2 cellular contexts compared by ENCODE assay signal in genomic region chr11:66393954-66394353, GRCh38.
A peak's percentile ranks its signal among the peaks of the same experiment; 100 is the strongest.
TF ChIP-seq lines count a peak whose summit lies in the region.

No MANE protein-coding gene starts in this region.

TF ChIP-seq in A549, 52 proteins besides CTCF, POLR2A, EP300 and RAD21:
- TF ChIP-seq MAFK (IDR thresholded peaks at IDR 0.05; ENCODE audit: partially characterized antibody): peak; percentile 74
- TF ChIP-seq CBX2 (IDR thresholded peaks at IDR 0.05; ENCODE audit: borderline replicate concordance, low read depth): no peak
- TF ChIP-seq ZSCAN20 (CRISPR knock-in tag; IDR thresholded peaks at IDR 0.05): no peak
- TF ChIP-seq ZC3H11A (IDR thresholded peaks at IDR 0.05): no peak
- TF ChIP-seq NFE2L2 (conservative IDR thresholded peaks at IDR 0.05; ENCODE audit: low read length): peak; percentile 56; the same call in 1 of the 2 replicates
- TF ChIP-seq BCL3 (IDR thresholded peaks at IDR 0.05): no peak
- no peak for TF ChIP-seq EHF (CRISPR knock-in tag; IDR thresholded peaks at IDR 0.05)
- TF ChIP-seq FOSB (CRISPR knock-in tag; IDR thresholded peaks at IDR 0.05): no peak
- TF ChIP-seq HES2 (IDR thresholded peaks at IDR 0.05): no peak
- no peak for TF ChIP-seq HOXA7 (CRISPR knock-in tag; IDR thresholded peaks at IDR 0.05)
- no peak for TF ChIP-seq BHLHE40 (IDR thresholded peaks at IDR 0.05; ENCODE audit: low read depth, low read length)
- TF ChIP-seq EHMT2 (IDR thresholded peaks at IDR 0.05; ENCODE audit: low read depth): no peak
- no peak for TF ChIP-seq CHD2 (IDR thresholded peaks at IDR 0.05; ENCODE audit: low read length, partially characterized antibody)
- TF ChIP-seq FOXS1 (CRISPR knock-in tag; IDR thresholded peaks at IDR 0.05): no peak
- no peak for TF ChIP-seq ATOH8 (CRISPR knock-in tag; IDR thresholded peaks at IDR 0.05; ENCODE audit: low read depth)
- no peak for TF ChIP-seq HMGXB4 (CRISPR knock-in tag; IDR thresholded peaks at IDR 0.05; ENCODE audit: borderline replicate concordance)

TF ChIP-seq in K562, 482 proteins besides CTCF, POLR2A, EP300 and RAD21 (continues in another document):
- TF ChIP-seq JUNB (CRISPR knock-in tag; conservative IDR thresholded peaks at IDR 0.05): no peak
- TF ChIP-seq HOXB6 (CRISPR knock-in tag; IDR thresholded peaks at IDR 0.05; ENCODE audit: borderline replicate concordance): no peak
- no peak for TF ChIP-seq ZNF395 (CRISPR knock-in tag; IDR thresholded peaks at IDR 0.05)
- TF ChIP-seq YY1 (IDR thresholded peaks at IDR 0.05; ENCODE audit: borderline replicate concordance in 1 of 3, control insufficient read depth in 1 of 3, extremely low read depth in 1 of 3, insufficient read depth in 3 of 3, insufficient read length in 1 of 3, insufficient replicate concordance in 2 of 3, low read depth in 1 of 3, low read length in 2 of 3): no peak
- no peak for TF ChIP-seq MXD1 (CRISPR knock-in tag; IDR thresholded peaks at IDR 0.05; ENCODE audit: borderline replicate concordance, poor library complexity, severe bottlenecking)
- peak; percentile 52; the same call in 1 of the 2 replicates for TF ChIP-seq MAFF (IDR thresholded peaks at IDR 0.05; ENCODE audit: low read length)
- no peak for TF ChIP-seq PKNOX1 (IDR thresholded peaks at IDR 0.05)
- TF ChIP-seq ZNF212 (CRISPR knock-in tag; IDR thresholded peaks at IDR 0.05): no peak
- TF ChIP-seq TGIF2 (CRISPR knock-in tag; IDR thresholded peaks at IDR 0.05): no peak
- TF ChIP-seq POLR2AphosphoS2 (IDR thresholded peaks at IDR 0.05; ENCODE audit: low read length): no peak
- TF ChIP-seq THRA (IDR thresholded peaks at IDR 0.05): no peak
- TF ChIP-seq ZNF316 (IDR thresholded peaks at IDR 0.05): peak; percentile 84
- TF ChIP-seq ZNF217 (CRISPR knock-in tag; IDR thresholded peaks at IDR 0.05): no peak
- no peak for TF ChIP-seq ZNF282 (CRISPR knock-in tag; IDR thresholded peaks at IDR 0.05)
- TF ChIP-seq TAF1 (IDR thresholded peaks at IDR 0.05; ENCODE audit: control insufficient read depth, extremely low read depth, insufficient read depth, low read length, severe bottlenecking): no peak
- no peak for TF ChIP-seq FOXA3 (CRISPR knock-in tag; conservative IDR thresholded peaks at IDR 0.05 in 1 of 2, IDR thresholded peaks at IDR 0.05 in 1 of 2)
- TF ChIP-seq CHD7 (IDR thresholded peaks at IDR 0.05; ENCODE audit: low read depth, low read length): no peak
- TF ChIP-seq ZNF584 (CRISPR knock-in tag; IDR thresholded peaks at IDR 0.05; ENCODE audit: low read depth): no peak
- no peak for TF ChIP-seq KLF10 (CRISPR knock-in tag; IDR thresholded peaks at IDR 0.05)
- no peak for TF ChIP-seq FOXK2 (conservative IDR thresholded peaks at IDR 0.05 in 1 of 2, IDR thresholded peaks at IDR 0.05 in 1 of 2; ENCODE audit: low read depth in 2 of 2)
- TF ChIP-seq L3MBTL2 (IDR thresholded peaks at IDR 0.05): no peak
- TF ChIP-seq MAFG (tag; conservative IDR thresholded peaks at IDR 0.05): peak; percentile 63
- TF ChIP-seq PRDM10 (IDR thresholded peaks at IDR 0.05; ENCODE audit: partially characterized antibody): no peak
- TF ChIP-seq NFE2L1 (tag; IDR thresholded peaks at IDR 0.05; ENCODE audit: borderline replicate concordance, low read depth): peak; percentile 30; the same call in 1 of the 2 replicates
- TF ChIP-seq BACH1 (tag; IDR thresholded peaks at IDR 0.05): no peak
- TF ChIP-seq MED1 (CRISPR knock-in tag; IDR thresholded peaks at IDR 0.05; ENCODE audit: borderline replicate concordance): no peak
- no peak for TF ChIP-seq MLLT1 (IDR thresholded peaks at IDR 0.05)
- TF ChIP-seq ZBTB17 (CRISPR knock-in tag; IDR thresholded peaks at IDR 0.05): no peak
- TF ChIP-seq IRF1 (CRISPR knock-in tag; IDR thresholded peaks at IDR 0.05; ENCODE audit: borderline replicate concordance): no peak
- TF ChIP-seq HNRNPH1 (optimal IDR thresholded peaks at IDR 0.05; ENCODE audit: low read depth, low read length): no peak
- no peak for TF ChIP-seq ZNF444 (CRISPR knock-in tag; IDR thresholded peaks at IDR 0.05)
